In genomic region chr5:141516648-141517025, GRCh38 we compare ENCODE assay signal across 13 cellular contexts. TPM values are rescaled to one million over a fixed set of nuclear protein-coding genes. Genes with fewer than 3 reads are reported as not detected.
DNase-seq lines count a peak whose midpoint lies in the region; TF ChIP-seq lines count a peak whose summit lies in the region.
"Had no signal": no experiment of that assay in that cellular context is flagged by ENCODE, and none has a peak within 500 bp of the region (broad histone marks: within the 10 kb centered on the region; RNA-seq: fewer than 3 reads in every experiment).

No MANE protein-coding gene starts in this region.

- H3K9ac ChIP-seq in OCI-LY1 (ENCODE audit: low read length), result no peak overlapping the region
- H3K9ac ChIP-seq in trophoblast cell (ENCODE audit: low read length), result no peak overlapping the region

- peak overlapping the region; percentile 2 for H3K4ac ChIP-seq in trophoblast cell (ENCODE audit: low read depth, low read length)

- H2BK120ac ChIP-seq in trophoblast cell (ENCODE audit: insufficient read depth, low read length, poor library complexity), result peak overlapping the region; percentile 95

- H3K4me2 ChIP-seq in OCI-LY1 (ENCODE audit: low read length), result no peak overlapping the region
- H3K4me2 ChIP-seq in trophoblast cell (ENCODE audit: low read length), result no peak overlapping the region

- peak overlapping the region; percentile 93 for H4K91ac ChIP-seq in trophoblast cell (ENCODE audit: low read depth, low read length)

- no peak overlapping the region for H3K23ac ChIP-seq in trophoblast cell (ENCODE audit: low read length)

- peak overlapping the region; percentile 16 for H2AK5ac ChIP-seq in trophoblast cell (ENCODE audit: low read length)

- H3K4me3 ChIP-seq in OCI-LY1 (ENCODE audit: low read depth, low read length, poor library complexity, severe bottlenecking) (no peak overlapping the region), fibroblast of the aortic adventitia (ENCODE audit: low read depth, low read length) (no peak overlapping the region), trophoblast cell (ENCODE audit: low read depth, low read length) (no peak overlapping the region)
- H3K4me3 ChIP-seq: colonic mucosa had no signal

- DNase-seq in AG08396 (ENCODE audit: low spot score) (peak; percentile 38), fibroblast of the aortic adventitia (ENCODE audit: low read depth) (peak; percentile 68), trophoblast cell (no peak), NCI-H1092 (lab: John Stamatoyannopoulos, UW) (no peak), putamen (ENCODE audit: low spot score) (no peak), COLO829 (ENCODE audit: low spot score) (no peak)
- no peak for DNase-seq in stimulated activated CD4-positive, alpha-beta T cell treated with anti-CD3 and anti-CD28 coated beads, Interleukin-12 subunit alpha, Interleukin-12 subunit beta, amount 100 ng/mL, for 4 hours
- DNase-seq: activated B cell treated with CpG ODN at 0.5 μM for 24 hours; activated effector memory CD4-positive, alpha-beta T cell treated with Interleukin-2 at 50 U/mL for 16 hours; C1 segment of cervical spinal cord; colonic mucosa; SIG-M5 had no signal

- H3K27me3 ChIP-seq in OCI-LY1 (ENCODE audit: insufficient read depth, low read length) (no peaks in the 10 kb centered on the region), trophoblast cell (ENCODE audit: insufficient read depth, low read length) (no peaks in the 10 kb centered on the region)
- H3K27me3 ChIP-seq: colonic mucosa had no signal

- no peaks in the 10 kb centered on the region for H3K9me3 ChIP-seq in OCI-LY1 (ENCODE audit: low read length)
- H3K9me3 ChIP-seq in trophoblast cell (ENCODE audit: insufficient read depth, low read depth, low read length), result no peaks in the 10 kb centered on the region
- H3K9me3 ChIP-seq: colonic mucosa had no signal

- H2AFZ ChIP-seq in OCI-LY1 (ENCODE audit: low read length) (no peak overlapping the region), trophoblast cell (ENCODE audit: insufficient read depth, low read length, poor library complexity) (peak overlapping the region; percentile 3)

- H2BK5ac ChIP-seq in trophoblast cell (ENCODE audit: low read depth, low read length, poor library complexity), result peak overlapping the region; percentile 99

- H3F3A ChIP-seq in OCI-LY1 (ENCODE audit: insufficient read depth, low read length), result no peaks in the 10 kb centered on the region

- peak overlapping the region; percentile 84 for H3K18ac ChIP-seq in trophoblast cell (ENCODE audit: low read length)

- H2BK12ac ChIP-seq in trophoblast cell (ENCODE audit: low read length), result peak overlapping the region; percentile 22

- no peaks in the 10 kb centered on the region for H4K20me1 ChIP-seq in OCI-LY1 (ENCODE audit: insufficient read depth, low read length)

- H3K4me1 ChIP-seq in OCI-LY1 (ENCODE audit: insufficient read depth, low read length, severe bottlenecking), result peaks cover 47% of the 10 kb centered on the region
- peaks cover 62 to 70% of the 10 kb centered on the region in 2 experiments for H3K4me1 ChIP-seq in trophoblast cell (ENCODE audit: control insufficient read depth in 1 of 2, insufficient read depth in 2 of 2, low read length in 2 of 2)

- H3K36me3 ChIP-seq in OCI-LY1 (ENCODE audit: insufficient read depth, low read length) (peaks cover 38% of the 10 kb centered on the region), trophoblast cell (ENCODE audit: control insufficient read depth in 1 of 2, insufficient read depth in 2 of 2, low read length in 2 of 2) (peaks cover 12 to 21% of the 10 kb centered on the region in 2 experiments)
- H3K36me3 ChIP-seq: colonic mucosa had no signal

- H3K79me1 ChIP-seq in trophoblast cell (ENCODE audit: low read length), result peaks cover 78% of the 10 kb centered on the region

- no peak overlapping the region for H4K12ac ChIP-seq in trophoblast cell (ENCODE audit: low read depth, low read length)

- H3K79me2 ChIP-seq in OCI-LY1 (ENCODE audit: insufficient read depth, low read length), result no peaks in the 10 kb centered on the region
- H3K79me2 ChIP-seq in trophoblast cell (ENCODE audit: control insufficient read depth, insufficient read depth, low read length, poor library complexity), result peaks cover 23% of the 10 kb centered on the region

- peak overlapping the region; percentile 84 for H3K14ac ChIP-seq in trophoblast cell (ENCODE audit: low read length)

- TF ChIP-seq CTCF in OCI-LY1 (IDR thresholded peaks at IDR 0.05; ENCODE audit: low read length), result no peak
- no peak for TF ChIP-seq CTCF in fibroblast of the aortic adventitia (IDR thresholded peaks at IDR 0.05; ENCODE audit: insufficient read depth, low read length)

- H4K8ac ChIP-seq in trophoblast cell (ENCODE audit: low read depth, low read length), result peak overlapping the region; percentile 70

- no CpG with 5 or more reads among the region's 8 CpGs for WGBS in trophoblast cell (ENCODE audit: extremely low coverage, insufficient coverage, insufficient read length)

- H3K27ac ChIP-seq in OCI-LY1 (ENCODE audit: low read depth, low read length, poor library complexity, severe bottlenecking) (peak overlapping the region; percentile 90), trophoblast cell (ENCODE audit: low read depth, low read length) (peak overlapping the region; percentile 99)
- H3K27ac ChIP-seq: colonic mucosa had no signal

- H3K9me2 ChIP-seq in OCI-LY1 (ENCODE audit: low read depth, low read length), result no peaks in the 10 kb centered on the region

RNA-seq across cellular contexts. Expression of gene PCDHGC5, which starts 27.8 kb away (rescaled TPM):
- 7.0 and 10.5 TPM in 2 replicates for total RNA-seq in fibroblast of the aortic adventitia (ENCODE audit: low replicate concordance)
- polyA plus RNA-seq in trophoblast cell (2013), result 0.85 and 0.88 TPM in 2 replicates

RNA-seq across cellular contexts. Expression of gene PCDHGC4, which starts 31.8 kb away (rescaled TPM):
- total RNA-seq in fibroblast of the aortic adventitia (ENCODE audit: low replicate concordance), result 2.5 and 5.2 TPM in 2 replicates
- 2.5 and 3.3 TPM in 2 replicates for polyA plus RNA-seq in trophoblast cell (2013)

RNA-seq across cellular contexts. Expression of gene PCDHGC3, which starts 40.9 kb away (rescaled TPM):
- 53.7 and 97.7 TPM in 2 replicates for total RNA-seq in fibroblast of the aortic adventitia (ENCODE audit: low replicate concordance)
- 129 and 131 TPM in 2 replicates for polyA plus RNA-seq in trophoblast cell (2013)

Comparison
In these comparisons a context has a peak if more than half of its experiments do, and no peak if none do; other contexts are left out.
1. DNase-seq: peak in AG08396 (single experiment) and fibroblast of the aortic adventitia (single experiment); none in trophoblast cell (0 of 2), NCI-H1092 (single experiment), putamen (single experiment), COLO829 (single experiment) and stimulated activated CD4-positive, alpha-beta T cell treated with anti-CD3 and anti-CD28 coated beads, Interleukin-12 subunit alpha, Interleukin-12 subunit beta, amount 100 ng/mL, for 4 hours (single experiment).